8 cellular contexts compared by ENCODE assay signal in genomic region chr1:179141592-179142244, GRCh38. TPM values are rescaled to one million over a fixed set of nuclear protein-coding genes. Genes with fewer than 3 reads are reported as not detected.
DNase-seq lines count a peak whose midpoint lies in the region; ATAC-seq, FAIRE-seq and TF ChIP-seq lines count a peak whose summit lies in the region.

No MANE protein-coding gene starts in this region.

- H3K9ac ChIP-seq in adipocyte (ENCODE audit: low read length), result peak overlapping the region; percentile 91

- peak; percentile 9 for FAIRE-seq in HTR-8/SVneo (lab: Jason Lieb, UNC)

- peak overlapping the region; percentile 34 for H3K27ac ChIP-seq in lower lobe of right lung
- peak overlapping the region; percentile 49 for H3K27ac ChIP-seq in upper lobe of right lung

- intact Hi-C loops in lower lobe of right lung (cut with DNase I), result no loop called here
- intact Hi-C loops in upper lobe of right lung (cut with DNase I), result no loop called here

- DNase-seq in AG10803 (ENCODE audit: low read depth), result peak; percentile 80
- DNase-seq in HTR-8/SVneo (ENCODE audit: insufficient read length, low spot score), result no peak
- peak; percentile 86 for DNase-seq in adipocyte (ENCODE audit: low read depth)
- DNase-seq in lower lobe of right lung, result no peak
- DNase-seq in upper lobe of right lung, result no peak
- DNase-seq in cerebellar nuclear complex (lab: John Stamatoyannopoulos, UW), result no peak

- H3K36me3 ChIP-seq in adipocyte (ENCODE audit: control insufficient read depth, insufficient read depth, low read length, severe bottlenecking), result peaks cover 4% of the 10 kb centered on the region
- no peaks in the 10 kb centered on the region for H3K36me3 ChIP-seq in lower lobe of right lung
- H3K36me3 ChIP-seq in upper lobe of right lung, result no peaks in the 10 kb centered on the region

- no peak for TF ChIP-seq CTCF in AG10803 (conservative IDR thresholded peaks at IDR 0.05; ENCODE audit: low read length)
- no peak for TF ChIP-seq CTCF in lower lobe of right lung (IDR thresholded peaks at IDR 0.05)
- TF ChIP-seq CTCF in upper lobe of right lung (IDR thresholded peaks at IDR 0.05), result no peak

- H3K4me1 ChIP-seq in adipocyte (ENCODE audit: control insufficient read depth, insufficient read depth, low read length) (peaks cover 44% of the 10 kb centered on the region), lower lobe of right lung (peaks cover 36% of the 10 kb centered on the region), upper lobe of right lung (peaks cover 18% of the 10 kb centered on the region)

- no peaks in the 10 kb centered on the region for H3K27me3 ChIP-seq in adipocyte (replicated peaks; ENCODE audit: control insufficient read depth, insufficient read depth, low read length)
- no peaks in the 10 kb centered on the region for H3K27me3 ChIP-seq in lower lobe of right lung (ENCODE audit: low read depth)
- no peaks in the 10 kb centered on the region for H3K27me3 ChIP-seq in upper lobe of right lung

- no peaks in the 10 kb centered on the region for H3K9me3 ChIP-seq in adipocyte (ENCODE audit: control insufficient read depth, low read length)
- no peaks in the 10 kb centered on the region for H3K9me3 ChIP-seq in lower lobe of right lung
- no peaks in the 10 kb centered on the region for H3K9me3 ChIP-seq in upper lobe of right lung

- ATAC-seq in lower lobe of right lung, result peak; percentile 82 to 84
- ATAC-seq in upper lobe of right lung, result peak; percentile 87
- no peak for ATAC-seq in HG03432 (IDR thresholded peaks at IDR 0.05; ENCODE audit: unreplicated experiment)
- ATAC-seq in HG03342 (IDR thresholded peaks at IDR 0.05; ENCODE audit: unreplicated experiment), result no peak

- H3K4me3 ChIP-seq in AG10803 (ENCODE audit: low read length) (peak overlapping the region; percentile 67), adipocyte (ENCODE audit: low read length) (peak overlapping the region; percentile 87), lower lobe of right lung (peak overlapping the region; percentile 22), upper lobe of right lung (peak overlapping the region; percentile 29)

RNA-seq across cellular contexts. Expression of gene TOR3A, which starts 59.8 kb away (rescaled TPM):
- total RNA-seq in lower lobe of right lung (24.3 TPM), upper lobe of right lung (23.0 TPM)

Comparison
In these comparisons a context has a peak if more than half of its experiments do, and no peak if none do; other contexts are left out.
1. DNase-seq: peak in AG10803 (single experiment) and adipocyte (single experiment); none in HTR-8/SVneo (single experiment), lower lobe of right lung (single experiment), upper lobe of right lung (single experiment) and cerebellar nuclear complex (0 of 2).
2. H3K4me3 ChIP-seq: peak in every context shown above with its lines; median percentile 87 in adipocyte; 67 in AG10803; 29 in upper lobe of right lung; 22 in lower lobe of right lung.
3. ATAC-seq: peak in lower lobe of right lung (2 of 2) and upper lobe of right lung (single experiment); none in HG03432 (single experiment) and HG03342 (single experiment).